ENCODE assay signal across 5 cellular contexts in the genomic region with DNA sequence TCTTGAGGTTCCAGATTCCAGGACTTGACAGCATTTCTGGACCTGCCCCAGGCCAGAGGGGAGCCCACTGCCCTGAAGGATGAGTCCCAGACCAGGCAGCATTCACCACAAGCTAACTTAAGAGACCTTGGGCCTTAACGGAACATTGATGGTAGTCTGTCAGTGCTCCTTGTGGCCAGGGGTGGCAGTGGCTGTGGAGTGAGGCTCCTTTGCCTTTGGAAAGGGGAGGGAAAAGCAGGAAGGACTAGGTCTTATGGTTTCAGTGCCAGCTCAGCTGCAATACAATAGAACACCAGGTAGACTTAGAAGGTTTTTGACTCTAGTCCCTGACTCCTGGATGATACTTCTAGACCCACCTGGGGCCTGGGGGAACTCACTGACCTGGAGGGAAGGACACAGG. TPM values are rescaled to one million over a fixed set of nuclear protein-coding genes. Genes with fewer than 3 reads are reported as not detected.
"Had no signal": no experiment of that assay in that cellular context is flagged by ENCODE, and none has a peak within 500 bp of the region (broad histone marks: within the 10 kb centered on the region; RNA-seq: fewer than 3 reads in every experiment).

No MANE protein-coding gene starts in this region.

RNA-seq across cellular contexts. Expression of a gene that starts 11.3 kb away (rescaled TPM):
- total RNA-seq: GM23248, H1, HFFc6, HT1080, IMR-90 had no signal
- polyA plus RNA-seq: GM23248, H1, IMR-90 had no signal

RNA-seq across cellular contexts. Expression of a gene that starts 49.5 kb away (rescaled TPM):
- total RNA-seq: GM23248, H1, HFFc6, HT1080, IMR-90 had no signal
- polyA plus RNA-seq: GM23248, H1, IMR-90 had no signal
